Comparison of ENCODE assay signal across 1 cellular context in the genomic region with DNA sequence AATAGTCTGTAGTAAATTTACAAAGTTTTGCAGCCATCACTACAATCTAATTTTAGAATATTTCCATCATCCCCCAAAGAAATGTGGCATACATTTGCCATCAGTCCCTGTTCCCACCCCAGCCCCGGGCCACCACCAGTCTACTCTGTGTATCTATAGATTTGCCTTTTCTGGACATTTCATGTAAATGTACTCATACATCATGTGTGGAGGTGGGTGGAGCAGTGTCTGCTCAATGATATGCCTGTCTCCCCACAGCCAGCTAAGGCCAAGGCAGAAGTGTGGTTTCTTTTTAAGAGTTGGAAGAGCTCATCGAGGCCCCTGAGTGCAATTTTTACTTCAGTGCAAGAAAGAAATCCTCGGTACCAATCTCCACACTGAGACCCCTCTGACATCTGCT.
TF ChIP-seq lines count a peak whose summit lies in the region.

No MANE protein-coding gene starts in this region.

TF ChIP-seq in IMR-90, 13 proteins besides CTCF, POLR2A, EP300 and RAD21:
- no peak for TF ChIP-seq MXI1 (IDR thresholded peaks at IDR 0.05; ENCODE audit: borderline replicate concordance, low read depth, low read length)
- no peak for TF ChIP-seq ELK1 (IDR thresholded peaks at IDR 0.05; ENCODE audit: borderline replicate concordance, low read depth, low read length)
- TF ChIP-seq MAFK (IDR thresholded peaks at IDR 0.05; ENCODE audit: low read depth, low read length), result no peak
- no peak for TF ChIP-seq MAZ (IDR thresholded peaks at IDR 0.05; ENCODE audit: borderline replicate concordance, low read depth, low read length)
- TF ChIP-seq RFX5 (IDR thresholded peaks at IDR 0.05; ENCODE audit: low read depth, low read length), result no peak
- TF ChIP-seq USF2 (IDR thresholded peaks at IDR 0.05; ENCODE audit: low read depth, low read length), result no peak
- TF ChIP-seq BHLHE40 (IDR thresholded peaks at IDR 0.05; ENCODE audit: low read depth, low read length), result no peak
- no peak for TF ChIP-seq RCOR1 (IDR thresholded peaks at IDR 0.05; ENCODE audit: insufficient replicate concordance, low read length)
- no peak for TF ChIP-seq FOS (IDR thresholded peaks at IDR 0.05; ENCODE audit: low read depth, low read length)
- TF ChIP-seq CHD1 (IDR thresholded peaks at IDR 0.05; ENCODE audit: low read depth, low read length), result no peak
- TF ChIP-seq NFE2L2 (IDR thresholded peaks at IDR 0.05; ENCODE audit: low read depth, low read length), result no peak
- TF ChIP-seq CEBPB (IDR thresholded peaks at IDR 0.05; ENCODE audit: low read depth, low read length), result no peak
- TF ChIP-seq SMC3 (IDR thresholded peaks at IDR 0.05; ENCODE audit: low read depth, low read length), result no peak
TF ChIP-seq in IMR-90: peak in this region for 0.
